ENCODE assay signal across 23 cellular contexts in genomic region chr3:145882416-145882815, GRCh38.
DNase-seq lines count a peak whose midpoint lies in the region; ATAC-seq, FAIRE-seq and TF ChIP-seq lines count a peak whose summit lies in the region.
"Had no signal": no experiment of that assay in that cellular context is flagged by ENCODE, and none has a peak within 500 bp of the region (broad histone marks: within the 10 kb centered on the region; RNA-seq: fewer than 3 reads in every experiment).

No MANE protein-coding gene starts in this region.

- WGBS in heart left ventricle, 4 donors: 62 to 69% (median 65%) methylated on average over 2 of the region's 2 CpGs

- H4K20me1 ChIP-seq in astrocyte (ENCODE audit: insufficient read depth, low read length): no peaks in the 10 kb centered on the region
- H4K20me1 ChIP-seq: BLaER1 treated with 17β-estradiol and CSF1 and Interleukin-3, amounts not matched to agents 10 nM and 100 nM had no signal

- intact Hi-C loops in heart left ventricle (cut with DNase I): no loop called here

- no peaks in the 10 kb centered on the region for H3K27me3 Mint-ChIP-seq in astrocyte (ENCODE audit: low read depth, unreplicated experiment)
- H3K27me3 Mint-ChIP-seq in osteocyte (ENCODE audit: unreplicated experiment): peaks cover 16% of the 10 kb centered on the region
- H3K27me3 Mint-ChIP-seq: activated CD4-positive, alpha-beta T cell treated with anti-CD3 and anti-CD28 coated beads, Interleukin-2, amount 10 ng/mL, durations not matched to agents 24 days and 14 days; activated naive CD8-positive, alpha-beta T cell treated with anti-CD3 and anti-CD28 coated beads, Interleukin-2, amount 10 ng/mL, durations not matched to agents 7 days and 5 days; stimulated activated naive CD8-positive, alpha-beta T cell treated with anti-CD3 and anti-CD28 coated beads, Interleukin-15, amount 100 ng/mL, for 72 hours; type B pancreatic cell had no signal

- H3K4me1 Mint-ChIP-seq in astrocyte (ENCODE audit: low read depth, unreplicated experiment) (no peaks in the 10 kb centered on the region), osteocyte (ENCODE audit: unreplicated experiment) (peaks cover 7% of the 10 kb centered on the region)
- H3K4me1 Mint-ChIP-seq: activated CD4-positive, alpha-beta T cell treated with anti-CD3 and anti-CD28 coated beads, Interleukin-2, amount 10 ng/mL, durations not matched to agents 24 days and 14 days; activated naive CD8-positive, alpha-beta T cell treated with anti-CD3 and anti-CD28 coated beads, Interleukin-2, amount 10 ng/mL, durations not matched to agents 7 days and 5 days; nephron; stimulated activated naive CD8-positive, alpha-beta T cell treated with anti-CD3 and anti-CD28 coated beads, Interleukin-15, amount 100 ng/mL, for 72 hours had no signal

- FAIRE-seq in astrocyte (lab: Jason Lieb, UNC): no peak
- FAIRE-seq: TTC549 had no signal

- no peaks in the 10 kb centered on the region for H3K79me2 ChIP-seq in astrocyte (ENCODE audit: insufficient read depth, low read length)

- H3K27ac Mint-ChIP-seq in astrocyte (ENCODE audit: unreplicated experiment) (no peak overlapping the region), osteocyte (ENCODE audit: unreplicated experiment) (no peak overlapping the region)
- H3K27ac Mint-ChIP-seq: activated CD4-positive, alpha-beta T cell treated with anti-CD3 and anti-CD28 coated beads, Interleukin-2, amount 10 ng/mL, durations not matched to agents 24 days and 14 days; activated naive CD8-positive, alpha-beta T cell treated with anti-CD3 and anti-CD28 coated beads, Interleukin-2, amount 10 ng/mL, durations not matched to agents 7 days and 5 days; activated T-helper 2 cell treated with anti-CD3 and anti-CD28 coated beads, Interferon-gamma antibody, Interleukin-2, Interleukin-4, amounts not matched to agents 10 μg/mL and 5 μg/mL and 100 μg/mL, durations not matched to agents 14 hours and 24 hours and 36 hours; nephron; stimulated activated naive CD8-positive, alpha-beta T cell treated with anti-CD3 and anti-CD28 coated beads, Interleukin-15, amount 100 ng/mL, for 72 hours; type B pancreatic cell had no signal

- H3K4me1 ChIP-seq in astrocyte (ENCODE audit: insufficient read depth, low read length) (no peaks in the 10 kb centered on the region), heart left ventricle (no peaks in the 10 kb centered on the region)
- H3K4me1 ChIP-seq: BLaER1 treated with 17β-estradiol and CSF1 and Interleukin-3, amounts not matched to agents 10 nM and 100 nM had no signal

- no peaks in the 10 kb centered on the region for H3K9me3 ChIP-seq in astrocyte (ENCODE audit: insufficient read depth, low read depth, low read length)
- peaks cover 0 to 6% (median 0%) of the 10 kb centered on the region in 12 donors for H3K9me3 ChIP-seq in heart left ventricle
- H3K9me3 ChIP-seq: BLaER1 treated with 17β-estradiol and CSF1 and Interleukin-3, amounts not matched to agents 10 nM and 100 nM had no signal

- H3K27ac ChIP-seq in astrocyte (ENCODE audit: low read depth, low read length) (no peak overlapping the region), heart left ventricle (no peak overlapping the region)
- H3K27ac ChIP-seq: BLaER1 treated with 17β-estradiol and CSF1 and Interleukin-3, amounts not matched to agents 10 nM and 100 nM had no signal

- H2AFZ ChIP-seq in astrocyte (ENCODE audit: low read depth, low read length): no peak overlapping the region

- no peak for ATAC-seq in heart left ventricle
- ATAC-seq: stimulated activated naive CD8-positive, alpha-beta T cell treated with anti-CD3 and anti-CD28 coated beads, Interleukin-15, amount 100 ng/mL, for 72 hours had no signal

- no peak overlapping the region for H3K9ac ChIP-seq in astrocyte (ENCODE audit: low read length)
- H3K9ac ChIP-seq: BLaER1 treated with 17β-estradiol and CSF1 and Interleukin-3, amounts not matched to agents 10 nM and 100 nM had no signal

- DNase-seq in HCEC 1CT (peak; percentile 36), astrocyte (ENCODE audit: low read depth) (peak; percentile 26), fibroblast of peridontal ligament (ENCODE audit: extremely low read depth) (peak; percentile 89), nucleus accumbens (lab: John Stamatoyannopoulos, UW) (no peak), ureter (ENCODE audit: low spot score) (no peak), heart left ventricle (no peak), osteocyte (ENCODE audit: extremely low spot score, unreplicated experiment) (no peak)
- DNase-seq: activated CD4-positive, alpha-beta T cell treated with anti-CD3 and anti-CD28 coated beads, Interleukin-2, amount 10 ng/mL, durations not matched to agents 24 days and 14 days; activated naive CD8-positive, alpha-beta T cell treated with anti-CD3 and anti-CD28 coated beads, Interleukin-2, amount 10 ng/mL, durations not matched to agents 7 days and 5 days; central memory CD4-positive, alpha-beta T cell; erythroblast; glutamatergic neuron; KBM-7; NCI-H187 treated with DMSO at 0.1 percent for 48 hours; NCI-H2227 treated with DMSO at 0.1 percent for 48 hours; SHP77 treated with DMSO at 0.1 percent for 48 hours; stimulated activated CD4-positive, alpha-beta T cell treated with anti-CD3 and anti-CD28 coated beads, Interleukin-2, amount 100 ng/mL, for 48 hours; stimulated activated naive CD8-positive, alpha-beta T cell treated with anti-CD3 and anti-CD28 coated beads, Interleukin-15, amount 100 ng/mL, for 72 hours had no signal

- H3K4me2 ChIP-seq in astrocyte (ENCODE audit: low read length): no peak overlapping the region
- H3K4me2 ChIP-seq: BLaER1 treated with 17β-estradiol and CSF1 and Interleukin-3, amounts not matched to agents 10 nM and 100 nM had no signal

- H3K36me3 Mint-ChIP-seq in astrocyte (ENCODE audit: low read depth, unreplicated experiment) (no peaks in the 10 kb centered on the region), osteocyte (ENCODE audit: unreplicated experiment) (no peaks in the 10 kb centered on the region)
- H3K36me3 Mint-ChIP-seq: activated naive CD8-positive, alpha-beta T cell treated with anti-CD3 and anti-CD28 coated beads, Interleukin-2, amount 10 ng/mL, durations not matched to agents 7 days and 5 days; type B pancreatic cell had no signal

- H3K4me3 Mint-ChIP-seq in astrocyte (ENCODE audit: unreplicated experiment) (no peak overlapping the region), osteocyte (ENCODE audit: unreplicated experiment) (no peak overlapping the region)
- H3K4me3 Mint-ChIP-seq: activated CD4-positive, alpha-beta T cell treated with anti-CD3 and anti-CD28 coated beads, Interleukin-2, amount 10 ng/mL, durations not matched to agents 24 days and 14 days; activated naive CD8-positive, alpha-beta T cell treated with anti-CD3 and anti-CD28 coated beads, Interleukin-2, amount 10 ng/mL, durations not matched to agents 7 days and 5 days; nephron; stimulated activated naive CD8-positive, alpha-beta T cell treated with anti-CD3 and anti-CD28 coated beads, Interleukin-15, amount 100 ng/mL, for 72 hours; type B pancreatic cell had no signal

- H3K27me3 ChIP-seq in astrocyte (ENCODE audit: insufficient read depth, low read length) (no peaks in the 10 kb centered on the region), heart left ventricle (no peaks in the 10 kb centered on the region)
- H3K27me3 ChIP-seq: BLaER1 treated with 17β-estradiol and CSF1 and Interleukin-3, amounts not matched to agents 10 nM and 100 nM had no signal

- H3K4me3 ChIP-seq in astrocyte (ENCODE audit: insufficient read depth, low read depth, low read length): no peak overlapping the region
- H3K4me3 ChIP-seq in heart left ventricle: no peak overlapping the region
- H3K4me3 ChIP-seq: BLaER1 treated with 17β-estradiol and CSF1 and Interleukin-3, amounts not matched to agents 10 nM and 100 nM had no signal

- no peaks in the 10 kb centered on the region for H3K9me3 Mint-ChIP-seq in astrocyte (ENCODE audit: unreplicated experiment)
- H3K9me3 Mint-ChIP-seq in osteocyte (ENCODE audit: unreplicated experiment): no peaks in the 10 kb centered on the region
- H3K9me3 Mint-ChIP-seq: activated CD4-positive, alpha-beta T cell treated with anti-CD3 and anti-CD28 coated beads, Interleukin-2, amount 10 ng/mL, durations not matched to agents 24 days and 14 days; type B pancreatic cell had no signal

- no peak for TF ChIP-seq POLR2A in heart left ventricle (IDR thresholded peaks at IDR 0.05)

- H3K36me3 ChIP-seq in astrocyte (ENCODE audit: insufficient read depth, low read length) (no peaks in the 10 kb centered on the region), heart left ventricle (no peaks in the 10 kb centered on the region)
- H3K36me3 ChIP-seq: BLaER1 treated with 17β-estradiol and CSF1 and Interleukin-3, amounts not matched to agents 10 nM and 100 nM had no signal

- TF ChIP-seq CTCF in astrocyte (IDR thresholded peaks at IDR 0.05; ENCODE audit: insufficient read depth, low read depth, low read length) (no peak), heart left ventricle (IDR thresholded peaks at IDR 0.05) (no peak), osteocyte (IDR thresholded peaks at IDR 0.05) (no peak)

Comparison
In these comparisons a context has a peak if more than half of its experiments do, and no peak if none do; other contexts are left out.
1. DNase-seq: peak in HCEC 1CT (single experiment), astrocyte (single experiment) and fibroblast of peridontal ligament (single experiment); none in nucleus accumbens (0 of 56), ureter (single experiment), heart left ventricle (0 of 5) and osteocyte (single experiment).